ENCODE assay signal across 12 cellular contexts in genomic region chr6:16657768-16658167, GRCh38.
DNase-seq lines count a peak whose midpoint lies in the region; ATAC-seq, FAIRE-seq and TF ChIP-seq lines count a peak whose summit lies in the region.
"Had no signal": no experiment of that assay in that cellular context is flagged by ENCODE, and none has a peak within 500 bp of the region (broad histone marks: within the 10 kb centered on the region; RNA-seq: fewer than 3 reads in every experiment).

No MANE protein-coding gene starts in this region.

- H3K79me2 ChIP-seq in OCI-LY3 (ENCODE audit: low read length), result no peaks in the 10 kb centered on the region

- peaks cover 53% of the 10 kb centered on the region for H3K4me1 Mint-ChIP-seq in activated naive CD4-positive, alpha-beta T cell treated with anti-CD3 and anti-CD28 coated beads, Interleukin-2, amount 50 U/mL, for 24 hours
- peaks cover 60% of the 10 kb centered on the region for H3K4me1 Mint-ChIP-seq in activated naive CD4-positive, alpha-beta T cell treated with anti-CD3 and anti-CD28 coated beads, Interleukin-2, amount 10 ng/mL, durations not matched to agents 7 days and 5 days
- peaks cover 49% of the 10 kb centered on the region for H3K4me1 Mint-ChIP-seq in stimulated activated memory B cell treated with anti-CD40 and anti-IgM and Interleukin-4, amounts not matched to agents 10 μg/mL and 1 μg/mL and 100 μg/mL, for 72 hours

- H3K36me3 ChIP-seq in OCI-LY3 (replicated peaks; ENCODE audit: low read depth, low read length), result no peaks in the 10 kb centered on the region

- no peak overlapping the region for H2AFZ ChIP-seq in OCI-LY3 (ENCODE audit: low read depth, low read length)

- no peaks in the 10 kb centered on the region for H3K9me3 ChIP-seq in OCI-LY3 (ENCODE audit: insufficient read depth, low read length)
- H3K9me3 ChIP-seq: Peyer's patch had no signal

- no peaks in the 10 kb centered on the region for H3K27me3 Mint-ChIP-seq in activated naive CD4-positive, alpha-beta T cell treated with anti-CD3 and anti-CD28 coated beads, Interleukin-2, amount 50 U/mL, for 24 hours
- no peaks in the 10 kb centered on the region for H3K27me3 Mint-ChIP-seq in activated naive CD4-positive, alpha-beta T cell treated with anti-CD3 and anti-CD28 coated beads, Interleukin-2, amount 10 ng/mL, durations not matched to agents 7 days and 5 days
- no peaks in the 10 kb centered on the region for H3K27me3 Mint-ChIP-seq in stimulated activated memory B cell treated with anti-CD40 and anti-IgM and Interleukin-4, amounts not matched to agents 10 μg/mL and 1 μg/mL and 100 μg/mL, for 72 hours

- H3K4me2 ChIP-seq in OCI-LY3 (ENCODE audit: low read length), result peak overlapping the region; percentile 66

- H3K4me3 ChIP-seq in OCI-LY3 (ENCODE audit: low read length), result peak overlapping the region; percentile 46
- H3K4me3 ChIP-seq: Peyer's patch had no signal

- no peak for DNase-seq in activated naive CD4-positive, alpha-beta T cell treated with anti-CD3 and anti-CD28 coated beads, Interleukin-2, amount 10 ng/mL, durations not matched to agents 7 days and 5 days
- DNase-seq in GDM1 (lab: John Stamatoyannopoulos, UW), result no peak
- DNase-seq in NCI-H146 treated with DMSO at 0.1 percent for 48 hours (lab: John Stamatoyannopoulos, UW; ENCODE audit: unreplicated experiment), result no peak
- no peak for DNase-seq in RCC 7860 (ENCODE audit: low spot score)
- DNase-seq: hypothalamus, Peyer's patch, T-helper 9 cell had no signal

- peaks cover 3% of the 10 kb centered on the region; the same call in 1 of the 2 replicates for H4K20me1 ChIP-seq in OCI-LY3 (ENCODE audit: insufficient read depth, low read length)

- FAIRE-seq in RCC 7860 (lab: Jason Lieb, UNC), result no peak
- FAIRE-seq: bronchial epithelial cell had no signal

- H3K27ac Mint-ChIP-seq in activated naive CD4-positive, alpha-beta T cell treated with anti-CD3 and anti-CD28 coated beads, Interleukin-2, amount 50 U/mL, for 24 hours, result peak overlapping the region; percentile 85
- H3K27ac Mint-ChIP-seq in activated naive CD4-positive, alpha-beta T cell treated with anti-CD3 and anti-CD28 coated beads, Interleukin-2, amount 10 ng/mL, durations not matched to agents 7 days and 5 days, result no peak overlapping the region
- H3K27ac Mint-ChIP-seq in stimulated activated memory B cell treated with anti-CD40 and anti-IgM and Interleukin-4, amounts not matched to agents 10 μg/mL and 1 μg/mL and 100 μg/mL, for 72 hours, result peak overlapping the region; percentile 67

- peaks cover 34% of the 10 kb centered on the region for H3K27me3 ChIP-seq in OCI-LY3 (ENCODE audit: low read depth, low read length)
- H3K27me3 ChIP-seq: Peyer's patch had no signal

- H3K9me3 Mint-ChIP-seq in activated naive CD4-positive, alpha-beta T cell treated with anti-CD3 and anti-CD28 coated beads, Interleukin-2, amount 50 U/mL, for 24 hours, result no peaks in the 10 kb centered on the region
- H3K9me3 Mint-ChIP-seq in activated naive CD4-positive, alpha-beta T cell treated with anti-CD3 and anti-CD28 coated beads, Interleukin-2, amount 10 ng/mL, durations not matched to agents 7 days and 5 days, result peaks cover 9% of the 10 kb centered on the region
- H3K9me3 Mint-ChIP-seq in stimulated activated memory B cell treated with anti-CD40 and anti-IgM and Interleukin-4, amounts not matched to agents 10 μg/mL and 1 μg/mL and 100 μg/mL, for 72 hours, result no peaks in the 10 kb centered on the region

- peak overlapping the region; percentile 67 for H3K4me3 Mint-ChIP-seq in activated naive CD4-positive, alpha-beta T cell treated with anti-CD3 and anti-CD28 coated beads, Interleukin-2, amount 50 U/mL, for 24 hours
- no peak overlapping the region for H3K4me3 Mint-ChIP-seq in activated naive CD4-positive, alpha-beta T cell treated with anti-CD3 and anti-CD28 coated beads, Interleukin-2, amount 10 ng/mL, durations not matched to agents 7 days and 5 days
- H3K4me3 Mint-ChIP-seq in stimulated activated memory B cell treated with anti-CD40 and anti-IgM and Interleukin-4, amounts not matched to agents 10 μg/mL and 1 μg/mL and 100 μg/mL, for 72 hours, result peak overlapping the region; percentile 43

- H3K27ac ChIP-seq in OCI-LY3 (ENCODE audit: low read length), result no peak overlapping the region

- peaks cover 20% of the 10 kb centered on the region for H3K36me3 Mint-ChIP-seq in activated naive CD4-positive, alpha-beta T cell treated with anti-CD3 and anti-CD28 coated beads, Interleukin-2, amount 50 U/mL, for 24 hours
- H3K36me3 Mint-ChIP-seq in activated naive CD4-positive, alpha-beta T cell treated with anti-CD3 and anti-CD28 coated beads, Interleukin-2, amount 10 ng/mL, durations not matched to agents 7 days and 5 days, result peaks cover 42% of the 10 kb centered on the region
- H3K36me3 Mint-ChIP-seq in stimulated activated memory B cell treated with anti-CD40 and anti-IgM and Interleukin-4, amounts not matched to agents 10 μg/mL and 1 μg/mL and 100 μg/mL, for 72 hours, result peaks cover 43% of the 10 kb centered on the region

- CTCF ChIA-PET in activated naive CD4-positive, alpha-beta T cell treated with anti-CD3 and anti-CD28 coated beads, Interleukin-2, amount 10 ng/mL, durations not matched to agents 7 days and 5 days (lab: Charles Lee), result interaction anchor here (1.4 to 2.6 kb wide), 2 partner anchors 55 to 106 kb away, joined by 3 to 10 read pairs; no protein-coding TSS in a partner anchor

- no peak for TF ChIP-seq CTCF in OCI-LY3 (IDR thresholded peaks at IDR 0.05; ENCODE audit: low read depth, low read length)

- H3K9ac ChIP-seq in OCI-LY3 (ENCODE audit: low read length), result no peak overlapping the region

- ATAC-seq in GM21447 (IDR thresholded peaks at IDR 0.05; ENCODE audit: unreplicated experiment), result peak; percentile 57
- ATAC-seq in stimulated activated memory B cell treated with anti-CD40 and anti-IgM and Interleukin-4, amounts not matched to agents 10 μg/mL and 1 μg/mL and 100 μg/mL, for 72 hours, result peak; percentile 73

- peaks cover 32% of the 10 kb centered on the region for H3K4me1 ChIP-seq in OCI-LY3 (ENCODE audit: low read length)
